ENCODE assay signal across 8 cellular contexts in genomic region chrY:22976273-22976672, GRCh38.
DNase-seq lines count a peak whose midpoint lies in the region; ATAC-seq lines count a peak whose summit lies in the region.
"Not testable (repeated sequence)": the region's sequence is repeated elsewhere in the genome, so short reads cannot be mapped to it uniquely, and the experiment has no call there.

No MANE protein-coding gene starts in this region.

- H3K9me3 Mint-ChIP-seq in activated naive CD8-positive, alpha-beta T cell treated with anti-CD3 and anti-CD28 coated beads, Interleukin-2, amount 50 U/mL, for 24 hours; stimulated activated naive CD8-positive, alpha-beta T cell treated with anti-CD3 and anti-CD28 coated beads, Interleukin-15, amount 100 ng/mL, for 72 hours: not testable (repeated sequence)

- H3K36me3 Mint-ChIP-seq in activated naive CD8-positive, alpha-beta T cell treated with anti-CD3 and anti-CD28 coated beads, Interleukin-2, amount 50 U/mL, for 24 hours (ENCODE audit: low read depth) = not testable (repeated sequence)

- H3K4me3 Mint-ChIP-seq in activated naive CD8-positive, alpha-beta T cell treated with anti-CD3 and anti-CD28 coated beads, Interleukin-2, amount 50 U/mL, for 24 hours; stimulated activated naive CD8-positive, alpha-beta T cell treated with anti-CD3 and anti-CD28 coated beads, Interleukin-15, amount 100 ng/mL, for 72 hours: not testable (repeated sequence)

- H3K27me3 Mint-ChIP-seq in activated naive CD8-positive, alpha-beta T cell treated with anti-CD3 and anti-CD28 coated beads, Interleukin-2, amount 50 U/mL, for 24 hours; stimulated activated naive CD8-positive, alpha-beta T cell treated with anti-CD3 and anti-CD28 coated beads, Interleukin-15, amount 100 ng/mL, for 72 hours: not testable (repeated sequence)

- not testable (repeated sequence) for DNase-seq in activated naive CD8-positive, alpha-beta T cell treated with anti-CD3 and anti-CD28 coated beads, Interleukin-2, amount 50 U/mL, for 24 hours; stimulated activated naive CD8-positive, alpha-beta T cell treated with anti-CD3 and anti-CD28 coated beads, Interleukin-15, amount 100 ng/mL, for 72 hours

- not testable (repeated sequence) for H3K4me1 Mint-ChIP-seq in activated naive CD8-positive, alpha-beta T cell treated with anti-CD3 and anti-CD28 coated beads, Interleukin-2, amount 50 U/mL, for 24 hours; stimulated activated naive CD8-positive, alpha-beta T cell treated with anti-CD3 and anti-CD28 coated beads, Interleukin-15, amount 100 ng/mL, for 72 hours

- H3K27ac Mint-ChIP-seq in activated naive CD8-positive, alpha-beta T cell treated with anti-CD3 and anti-CD28 coated beads, Interleukin-2, amount 50 U/mL, for 24 hours; stimulated activated naive CD8-positive, alpha-beta T cell treated with anti-CD3 and anti-CD28 coated beads, Interleukin-15, amount 100 ng/mL, for 72 hours: not testable (repeated sequence)

- peak; percentile 78 for ATAC-seq in GM19025 (IDR thresholded peaks at IDR 0.05; ENCODE audit: low read depth, unreplicated experiment)
- peak; percentile 83 for ATAC-seq in GM21447 (IDR thresholded peaks at IDR 0.05; ENCODE audit: unreplicated experiment)
- ATAC-seq in HG02642 (IDR thresholded peaks at IDR 0.05; ENCODE audit: poor library complexity, unreplicated experiment) = peak; percentile 76
- peak; percentile 81 for ATAC-seq in HG03196 (IDR thresholded peaks at IDR 0.05; ENCODE audit: unreplicated experiment)
- ATAC-seq in HG03460 (IDR thresholded peaks at IDR 0.05; ENCODE audit: unreplicated experiment) = peak; percentile 87
- ATAC-seq in activated CD4-positive, CD25-positive, alpha-beta regulatory T cell treated with anti-CD3 and anti-CD28 coated beads, Interleukin-2, amount 50 U/mL, for 24 hours = peak; percentile 73 to 85
- ATAC-seq in activated naive CD8-positive, alpha-beta T cell treated with anti-CD3 and anti-CD28 coated beads, Interleukin-2, amount 50 U/mL, for 24 hours = peak; percentile 52
- ATAC-seq in stimulated activated naive CD8-positive, alpha-beta T cell treated with anti-CD3 and anti-CD28 coated beads, Interleukin-15, amount 100 ng/mL, for 72 hours = peak; percentile 84
